In genomic region chr7:116617878-116618277, GRCh38 we compare ENCODE assay signal across 1 cellular context.
TF ChIP-seq lines count a peak whose summit lies in the region.

No MANE protein-coding gene starts in this region.

TF ChIP-seq in HCT116, 20 proteins besides CTCF, POLR2A, EP300 and RAD21 (continued from another document):
- TF ChIP-seq REST (IDR thresholded peaks at IDR 0.05; ENCODE audit: low read depth) (no peak), YY1 (IDR thresholded peaks at IDR 0.05; ENCODE audit: extremely low read depth, insufficient replicate concordance, low read depth, low read length) (no peak), SRF (IDR thresholded peaks at IDR 0.05; ENCODE audit: low read depth) (no peak), FOSL1 (IDR thresholded peaks at IDR 0.05; ENCODE audit: low read depth) (no peak), ELF1 (IDR thresholded peaks at IDR 0.05; ENCODE audit: borderline replicate concordance, low read depth) (no peak), SP1 (IDR thresholded peaks at IDR 0.05; ENCODE audit: low read depth) (no peak), TCF7L2 (IDR thresholded peaks at IDR 0.05; ENCODE audit: borderline replicate concordance, extremely low read depth, insufficient read depth, insufficient read length) (no peak), CEBPB (IDR thresholded peaks at IDR 0.05; ENCODE audit: low read depth) (no peak), CBX3 (IDR thresholded peaks at IDR 0.05; ENCODE audit: low read depth) (no peak)
- TF ChIP-seq, protein P1, sequence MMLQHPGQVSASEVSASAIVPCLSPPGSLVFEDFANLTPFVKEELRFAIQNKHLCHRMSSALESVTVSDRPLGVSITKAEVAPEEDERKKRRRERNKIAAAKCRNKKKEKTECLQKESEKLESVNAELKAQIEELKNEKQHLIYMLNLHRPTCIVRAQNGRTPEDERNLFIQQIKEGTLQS (IDR thresholded peaks at IDR 0.05): no peak
- TF ChIP-seq, protein P2, sequence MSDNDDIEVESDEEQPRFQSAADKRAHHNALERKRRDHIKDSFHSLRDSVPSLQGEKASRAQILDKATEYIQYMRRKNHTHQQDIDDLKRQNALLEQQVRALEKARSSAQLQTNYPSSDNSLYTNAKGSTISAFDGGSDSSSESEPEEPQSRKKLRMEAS (IDR thresholded peaks at IDR 0.05): no peak
